ENCODE assay signal across 16 cellular contexts in genomic region chr4:144507309-144508101, GRCh38.
DNase-seq lines count a peak whose midpoint lies in the region; FAIRE-seq and TF ChIP-seq lines count a peak whose summit lies in the region.
"Had no signal": no experiment of that assay in that cellular context is flagged by ENCODE, and none has a peak within 500 bp of the region (broad histone marks: within the 10 kb centered on the region; RNA-seq: fewer than 3 reads in every experiment).

No MANE protein-coding gene starts in this region.

- FAIRE-seq in bronchial epithelial cell (lab: Jason Lieb, UNC), result no peak
- FAIRE-seq: D721Med had no signal

- H3K4me3 ChIP-seq in GM23248, result no peak overlapping the region
- H3K4me3 ChIP-seq in bronchial epithelial cell (ENCODE audit: low read depth, low read length), result no peak overlapping the region
- no peak overlapping the region for H3K4me3 ChIP-seq in hepatocyte
- H3K4me3 ChIP-seq: Peyer's patch had no signal

- H3K9me3 ChIP-seq in GM23248 (ENCODE audit: low read depth), result no peaks in the 10 kb centered on the region
- H3K9me3 ChIP-seq in hepatocyte (ENCODE audit: low read depth), result no peaks in the 10 kb centered on the region
- H3K9me3 ChIP-seq: Peyer's patch had no signal

- in situ Hi-C loops in GM23248 (cut with MboI), result no loop called here

- peaks cover 23% of the 10 kb centered on the region for H3K4me1 Mint-ChIP-seq in mesothelial cell of epicardium

- H3K79me2 ChIP-seq in GM23248 (ENCODE audit: insufficient read depth) (no peaks in the 10 kb centered on the region), hepatocyte (no peaks in the 10 kb centered on the region)

- H3K4me2 ChIP-seq in GM23248 (ENCODE audit: unreplicated experiment), result no peak overlapping the region
- no peak overlapping the region for H3K4me2 ChIP-seq in hepatocyte

- H3K27me3 Mint-ChIP-seq in mesothelial cell of epicardium (ENCODE audit: low read depth), result no peaks in the 10 kb centered on the region

- no peaks in the 10 kb centered on the region for H3K4me1 ChIP-seq in GM23248 (ENCODE audit: insufficient read depth)
- H3K4me1 ChIP-seq in hepatocyte (ENCODE audit: insufficient read depth), result no peaks in the 10 kb centered on the region
- H3K4me1 ChIP-seq: Peyer's patch had no signal

- no peak overlapping the region for H3K27ac Mint-ChIP-seq in mesothelial cell of epicardium
- H3K27ac Mint-ChIP-seq: CD8-positive, alpha-beta T cell had no signal

- no peak overlapping the region for H3K27ac ChIP-seq in GM23248
- no peak overlapping the region for H3K27ac ChIP-seq in hepatocyte
- H3K27ac ChIP-seq: Peyer's patch had no signal

- 36 to 39% methylated on average over 3 of the region's 3 CpGs for WGBS in GM23248 (ENCODE audit: low coverage in 1 of 2, low lambda C conversion rate in 2 of 2, missing lambda C conversion rate in 2 of 2), 2 experiments
- 72% methylated on average over 3 of the region's 3 CpGs for WGBS in hepatocyte (ENCODE audit: low lambda C conversion rate, missing lambda C conversion rate)

- no peaks in the 10 kb centered on the region for H3K27me3 ChIP-seq in GM23248 (replicated peaks; ENCODE audit: insufficient read depth)
- H3K27me3 ChIP-seq in bronchial epithelial cell (ENCODE audit: control insufficient read depth, insufficient read depth, low read length), result no peaks in the 10 kb centered on the region
- H3K27me3 ChIP-seq in hepatocyte, result no peaks in the 10 kb centered on the region
- H3K27me3 ChIP-seq: Peyer's patch had no signal

- no peaks in the 10 kb centered on the region for H4K20me1 ChIP-seq in GM23248 (ENCODE audit: insufficient read depth)
- H4K20me1 ChIP-seq in hepatocyte (ENCODE audit: insufficient read depth, poor library complexity, severe bottlenecking), result no peaks in the 10 kb centered on the region

- H2AFZ ChIP-seq in GM23248, result no peak overlapping the region
- no peak overlapping the region for H2AFZ ChIP-seq in hepatocyte

- no peaks in the 10 kb centered on the region for H3K9me2 ChIP-seq in GM23248 (ENCODE audit: insufficient read depth)
- no peaks in the 10 kb centered on the region for H3K9me2 ChIP-seq in hepatocyte (replicated peaks; ENCODE audit: insufficient read depth)

- H3K36me3 Mint-ChIP-seq in mesothelial cell of epicardium, result no peaks in the 10 kb centered on the region
- H3K36me3 Mint-ChIP-seq: CD8-positive, alpha-beta T cell had no signal

- peak; percentile 3 for DNase-seq in GM23248
- DNase-seq in LHCN-M2 (ENCODE audit: low read depth), result peak; percentile 1
- DNase-seq in bronchial epithelial cell (ENCODE audit: low read depth), result peak; percentile 13
- DNase-seq in iris pigment epithelial cell (ENCODE audit: low read depth), result peak; percentile 20
- DNase-seq in hepatocyte (ENCODE audit: low spot score), result no peak
- DNase-seq in mesothelial cell of epicardium (ENCODE audit: low spot score in 2 of 2, unreplicated experiment in 2 of 2), result no peak
- DNase-seq in T1000 (lab: John Stamatoyannopoulos, UW), result no peak
- DNase-seq in NCI-H69 (lab: John Stamatoyannopoulos, UW), result no peak
- DNase-seq: CD8-positive, alpha-beta T cell; H7; NCI-H1436; NCI-H2081; NCI-H226; NCI-H526; Peyer's patch had no signal

- TF ChIP-seq CTCF in bronchial epithelial cell (IDR thresholded peaks at IDR 0.05; ENCODE audit: insufficient read depth, low read length, severe bottlenecking) (no peak), hepatocyte (IDR thresholded peaks at IDR 0.05; ENCODE audit: poor library complexity) (no peak), mesothelial cell of epicardium (IDR thresholded peaks at IDR 0.05; ENCODE audit: unreplicated experiment) (no peak)

- H3F3A ChIP-seq in GM23248 (ENCODE audit: insufficient read depth), result no peaks in the 10 kb centered on the region

- no peak overlapping the region for H3K4me3 Mint-ChIP-seq in mesothelial cell of epicardium
- H3K4me3 Mint-ChIP-seq: CD8-positive, alpha-beta T cell had no signal

- no peaks in the 10 kb centered on the region for H3K36me3 ChIP-seq in GM23248 (ENCODE audit: low read depth)
- no peaks in the 10 kb centered on the region for H3K36me3 ChIP-seq in bronchial epithelial cell (ENCODE audit: control insufficient read depth, insufficient read depth, low read length)
- no peaks in the 10 kb centered on the region for H3K36me3 ChIP-seq in hepatocyte (replicated peaks; ENCODE audit: insufficient read depth, low read depth)
- H3K36me3 ChIP-seq: Peyer's patch had no signal

- H3K9me3 Mint-ChIP-seq in mesothelial cell of epicardium, result no peaks in the 10 kb centered on the region
- H3K9me3 Mint-ChIP-seq: CD8-positive, alpha-beta T cell had no signal

- H3K9ac ChIP-seq in GM23248, result no peak overlapping the region

Comparison
In these comparisons a context has a peak if more than half of its experiments do, and no peak if none do; other contexts are left out.
1. DNase-seq: peak in GM23248 (single experiment), LHCN-M2 (single experiment), bronchial epithelial cell (single experiment) and iris pigment epithelial cell (single experiment); none in hepatocyte (single experiment), mesothelial cell of epicardium (0 of 2), T1000 (single experiment) and NCI-H69 (single experiment).